ENCODE assay signal across 8 cellular contexts in genomic region chr19:38557205-38557799, GRCh38.
A peak's percentile ranks its signal among the peaks of the same experiment; 100 is the strongest.
DNase-seq lines count a peak whose midpoint lies in the region; ATAC-seq, FAIRE-seq and TF ChIP-seq lines count a peak whose summit lies in the region.

No MANE protein-coding gene starts in this region.

- H3K27ac ChIP-seq in CD8-positive, alpha-beta memory T cell (ENCODE audit: low read depth, low read length): peak overlapping the region; percentile 43
- H3K27ac ChIP-seq in sigmoid colon (no peak overlapping the region), smooth muscle cell (ENCODE audit: low read depth) (no peak overlapping the region)

- H3K27me3 ChIP-seq in CD8-positive, alpha-beta memory T cell (ENCODE audit: insufficient read depth, low read length, poor library complexity, severe bottlenecking): no peaks in the 10 kb centered on the region
- peaks cover 0 to 3% (median 0%) of the 10 kb centered on the region in 3 donors for H3K27me3 ChIP-seq in sigmoid colon
- no peaks in the 10 kb centered on the region for H3K27me3 ChIP-seq in smooth muscle cell (ENCODE audit: low read depth)

- H3K27ac Mint-ChIP-seq in CD8-positive, alpha-beta memory T cell: peak overlapping the region; percentile 2 to 90 (median 62)
- peak overlapping the region in 1 of 3 donors; percentile 69 for H3K27ac Mint-ChIP-seq in IgD-negative memory B cell
- peak overlapping the region; percentile 68 for H3K27ac Mint-ChIP-seq in activated T-helper 1 cell treated with anti-CD3 and anti-CD28 coated beads, Interleukin-12 subunit alpha, Interleukin-12 subunit beta, Interleukin-2, Interleukin-4 antibody, amounts not matched to agents 30 ng/mL and 10 ng/mL and 1 ng/mL, durations not matched to agents 14 hours and 24 hours and 36 hours

- no peaks in the 10 kb centered on the region for H3K36me3 Mint-ChIP-seq in CD8-positive, alpha-beta memory T cell
- peaks cover 1% of the 10 kb centered on the region for H3K36me3 Mint-ChIP-seq in IgD-negative memory B cell
- peaks cover 4% of the 10 kb centered on the region for H3K36me3 Mint-ChIP-seq in activated T-helper 1 cell treated with anti-CD3 and anti-CD28 coated beads, Interleukin-12 subunit alpha, Interleukin-12 subunit beta, Interleukin-2, Interleukin-4 antibody, amounts not matched to agents 30 ng/mL and 10 ng/mL and 1 ng/mL, durations not matched to agents 14 hours and 24 hours and 36 hours (ENCODE audit: low read depth)

- no peaks in the 10 kb centered on the region for H3K27me3 Mint-ChIP-seq in CD8-positive, alpha-beta memory T cell
- H3K27me3 Mint-ChIP-seq in IgD-negative memory B cell: no peaks in the 10 kb centered on the region
- peaks cover 7% of the 10 kb centered on the region for H3K27me3 Mint-ChIP-seq in activated T-helper 1 cell treated with anti-CD3 and anti-CD28 coated beads, Interleukin-12 subunit alpha, Interleukin-12 subunit beta, Interleukin-2, Interleukin-4 antibody, amounts not matched to agents 30 ng/mL and 10 ng/mL and 1 ng/mL, durations not matched to agents 14 hours and 24 hours and 36 hours (ENCODE audit: insufficient read depth)

- H3F3A ChIP-seq in smooth muscle cell (ENCODE audit: low read depth): no peaks in the 10 kb centered on the region

- intact Hi-C loops in activated T-helper 1 cell treated with anti-CD3 and anti-CD28 coated beads, Interleukin-12 subunit alpha, Interleukin-12 subunit beta, Interleukin-2, Interleukin-4 antibody, amounts not matched to agents 30 ng/mL and 10 ng/mL and 1 ng/mL, durations not matched to agents 14 hours and 24 hours and 36 hours (cut with micrococcal nuclease): loop anchor here (10.0 kb wide), 1 partner anchor 297 kb away; no protein-coding TSS in a partner anchor
- intact Hi-C loops in sigmoid colon (cut with DNase I): no loop called here

- H3K4me3 Mint-ChIP-seq in CD8-positive, alpha-beta memory T cell: peak overlapping the region; percentile 2 to 86 (median 72)
- H3K4me3 Mint-ChIP-seq in IgD-negative memory B cell: peak overlapping the region; percentile 27 to 92 (median 68)
- H3K4me3 Mint-ChIP-seq in activated T-helper 1 cell treated with anti-CD3 and anti-CD28 coated beads, Interleukin-12 subunit alpha, Interleukin-12 subunit beta, Interleukin-2, Interleukin-4 antibody, amounts not matched to agents 30 ng/mL and 10 ng/mL and 1 ng/mL, durations not matched to agents 14 hours and 24 hours and 36 hours: no peak overlapping the region

- DNase-seq in CD8-positive, alpha-beta memory T cell: peak in 4 of 5 donors; percentile 23 to 79 (median 37)
- DNase-seq in GM19239 (ENCODE audit: insufficient read length, low spot score): no peak
- DNase-seq in activated T-helper 1 cell treated with anti-CD3 and anti-CD28 coated beads, Interleukin-12 subunit alpha, Interleukin-12 subunit beta, Interleukin-2, Interleukin-4 antibody, amounts not matched to agents 30 ng/mL and 10 ng/mL and 1 ng/mL, durations not matched to agents 14 hours and 24 hours and 36 hours (ENCODE audit: low spot score): peak; percentile 15
- no peak for DNase-seq in NCI-H510A (lab: John Stamatoyannopoulos, UW)
- no peak for DNase-seq in sigmoid colon
- no peak for DNase-seq in smooth muscle cell (lab: John Stamatoyannopoulos, UW; ENCODE audit: unreplicated experiment)

- no peak for TF ChIP-seq EP300 in sigmoid colon (IDR thresholded peaks at IDR 0.05)

- H3K9me3 ChIP-seq in CD8-positive, alpha-beta memory T cell (ENCODE audit: low read length): no peaks in the 10 kb centered on the region
- H3K9me3 ChIP-seq in sigmoid colon (no peaks in the 10 kb centered on the region), smooth muscle cell (replicated peaks; ENCODE audit: low read depth) (no peaks in the 10 kb centered on the region)

- H3K9ac ChIP-seq in smooth muscle cell (ENCODE audit: low read depth): no peak overlapping the region

- no peaks in the 10 kb centered on the region for H3K79me2 ChIP-seq in smooth muscle cell (ENCODE audit: low read depth)

- peak; percentile 98 for FAIRE-seq in GM19239 (lab: Jason Lieb, UNC)

- no peak overlapping the region for H3K4me2 ChIP-seq in smooth muscle cell

- POLR2A ChIA-PET in CD8-positive, alpha-beta memory T cell (lab: Charles Lee): interaction anchor here (0.6 to 0.8 kb wide), 4 partner anchors 60 to 320 kb away, joined by 3 to 5 read pairs (median 4); partner anchors contain the start of genes EIF3K and MAP4K1

- TF ChIP-seq POLR2A in sigmoid colon (IDR thresholded peaks at IDR 0.05): no peak

- H3K4me1 Mint-ChIP-seq in CD8-positive, alpha-beta memory T cell: peaks cover 52 to 76% (median 71%) of the 10 kb centered on the region in 3 donors
- H3K4me1 Mint-ChIP-seq in IgD-negative memory B cell: peaks cover 22 to 35% (median 33%) of the 10 kb centered on the region in 3 donors
- peaks cover 53% of the 10 kb centered on the region for H3K4me1 Mint-ChIP-seq in activated T-helper 1 cell treated with anti-CD3 and anti-CD28 coated beads, Interleukin-12 subunit alpha, Interleukin-12 subunit beta, Interleukin-2, Interleukin-4 antibody, amounts not matched to agents 30 ng/mL and 10 ng/mL and 1 ng/mL, durations not matched to agents 14 hours and 24 hours and 36 hours (ENCODE audit: low read depth)

- no peak overlapping the region for H2AFZ ChIP-seq in smooth muscle cell (ENCODE audit: low read depth)

- H3K36me3 ChIP-seq in CD8-positive, alpha-beta memory T cell (ENCODE audit: insufficient read depth, low read length): no peaks in the 10 kb centered on the region
- no peaks in the 10 kb centered on the region for H3K36me3 ChIP-seq in sigmoid colon
- H3K36me3 ChIP-seq in smooth muscle cell (ENCODE audit: low read depth): no peaks in the 10 kb centered on the region

- 49 to 63% methylated on average over 12 of the region's 12 CpGs for WGBS in sigmoid colon, 2 donors
- 69% methylated on average over 12 of the region's 12 CpGs for WGBS in smooth muscle cell (ENCODE audit: low lambda C conversion rate)

- H3K4me1 ChIP-seq in CD8-positive, alpha-beta memory T cell (ENCODE audit: insufficient read depth, low read length): peaks cover 38% of the 10 kb centered on the region
- H3K4me1 ChIP-seq in sigmoid colon (no peaks in the 10 kb centered on the region), smooth muscle cell (ENCODE audit: low read depth) (no peaks in the 10 kb centered on the region)

- ATAC-seq in HG02970 (IDR thresholded peaks at IDR 0.05; ENCODE audit: low FRiP score, unreplicated experiment): no peak

- CTCF ChIA-PET in CD8-positive, alpha-beta memory T cell (lab: Charles Lee): interaction anchor here (0.8 to 1.9 kb wide), 8 partner anchors 13 to 373 kb away, joined by 3 to 12 read pairs (median 3); partner anchors contain the start of genes EIF3K, MRPS12 and SARS2

- H3K9me3 Mint-ChIP-seq in CD8-positive, alpha-beta memory T cell: no peaks in the 10 kb centered on the region
- H3K9me3 Mint-ChIP-seq in IgD-negative memory B cell: no peaks in the 10 kb centered on the region
- no peaks in the 10 kb centered on the region for H3K9me3 Mint-ChIP-seq in activated T-helper 1 cell treated with anti-CD3 and anti-CD28 coated beads, Interleukin-12 subunit alpha, Interleukin-12 subunit beta, Interleukin-2, Interleukin-4 antibody, amounts not matched to agents 30 ng/mL and 10 ng/mL and 1 ng/mL, durations not matched to agents 14 hours and 24 hours and 36 hours

- TF ChIP-seq CTCF in sigmoid colon (IDR thresholded peaks at IDR 0.05) (no peak), smooth muscle cell (IDR thresholded peaks at IDR 0.05; ENCODE audit: borderline replicate concordance, insufficient read depth, poor library complexity, severe bottlenecking) (no peak)

- no peak overlapping the region for H3K4me3 ChIP-seq in CD8-positive, alpha-beta memory T cell (ENCODE audit: low read length)
- H3K4me3 ChIP-seq in sigmoid colon: no peak overlapping the region
- H3K4me3 ChIP-seq in smooth muscle cell: no peak overlapping the region

- no peaks in the 10 kb centered on the region for H4K20me1 ChIP-seq in smooth muscle cell (ENCODE audit: low read depth)

Comparison
In these comparisons a context has a peak if more than half of its experiments do, and no peak if none do; other contexts are left out.
1. DNase-seq: peak in CD8-positive, alpha-beta memory T cell (4 of 5) and activated T-helper 1 cell treated with anti-CD3 and anti-CD28 coated beads, Interleukin-12 subunit alpha, Interleukin-12 subunit beta, Interleukin-2, Interleukin-4 antibody, amounts not matched to agents 30 ng/mL and 10 ng/mL and 1 ng/mL, durations not matched to agents 14 hours and 24 hours and 36 hours (single experiment); none in GM19239 (single experiment), NCI-H510A (single experiment), sigmoid colon (single experiment) and smooth muscle cell (single experiment).